ENCODE assay signal across 17 cellular contexts in genomic region chr5:120886351-120886860, GRCh38.
"Had no signal": no experiment of that assay in that cellular context is flagged by ENCODE, and none has a peak within 500 bp of the region (broad histone marks: within the 10 kb centered on the region; RNA-seq: fewer than 3 reads in every experiment).

No MANE protein-coding gene starts in this region.

- H3K4me3 ChIP-seq: colonic mucosa, esophagus squamous epithelium, left ventricle myocardium inferior, lower lobe of right lung, ovary, right atrium auricular region, testis, tibial nerve, upper lobe of right lung had no signal

- H3K27ac ChIP-seq: colonic mucosa, esophagus squamous epithelium, left ventricle myocardium inferior, lower lobe of right lung, ovary, right atrium auricular region, testis, tibial nerve, upper lobe of right lung had no signal

- H3K9me3 ChIP-seq: colonic mucosa, esophagus squamous epithelium, left ventricle myocardium inferior, lower lobe of right lung, ovary, right atrium auricular region, testis, tibial nerve, upper lobe of right lung had no signal

- H3K4me1 ChIP-seq: colonic mucosa, esophagus squamous epithelium, left ventricle myocardium inferior, lower lobe of right lung, right atrium auricular region, testis, tibial nerve, upper lobe of right lung had no signal

- H3K27me3 ChIP-seq: colonic mucosa, esophagus squamous epithelium, ovary, right atrium auricular region, testis, tibial nerve, upper lobe of right lung had no signal

- ATAC-seq: natural killer cell, upper lobe of right lung had no signal

- H3K36me3 ChIP-seq: colonic mucosa, esophagus squamous epithelium, left ventricle myocardium inferior, lower lobe of right lung, ovary, right atrium auricular region, tibial nerve, upper lobe of right lung had no signal

- FAIRE-seq: keratinocyte, small intestine had no signal

- DNase-seq: colonic mucosa; dermis blood vessel endothelial cell; esophagus squamous epithelium; foreskin fibroblast; immature natural killer cell; left ventricle myocardium inferior; lower lobe of right lung; natural killer cell; nucleus accumbens; ovary; small intestine; stimulated activated CD4-positive, alpha-beta T cell treated with anti-CD3 and anti-CD28 coated beads, Interleukin-2, amount 100 ng/mL, for 48 hours; testis; upper lobe of right lung had no signal
